Comparison of ENCODE assay signal across 2 cellular contexts in the genomic region with DNA sequence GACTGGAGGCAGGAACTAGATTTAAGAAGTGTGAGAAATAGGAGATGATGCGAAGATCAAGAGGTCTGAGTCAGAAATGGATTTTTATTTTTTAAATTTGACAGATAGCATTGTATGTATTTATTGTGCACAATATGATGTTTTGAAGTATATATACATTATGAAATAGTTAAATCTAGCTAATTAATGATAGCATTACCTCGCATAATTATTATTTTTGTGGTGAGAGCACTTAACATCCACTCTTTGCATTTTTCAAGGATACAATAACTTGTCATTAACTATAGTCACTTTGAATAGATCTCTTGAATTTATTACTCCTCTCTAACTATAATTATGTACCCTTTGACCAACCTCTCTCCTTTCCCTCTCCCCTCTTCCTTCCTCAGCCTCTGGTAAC.
TF ChIP-seq lines count a peak whose summit lies in the region.

No MANE protein-coding gene starts in this region.

TF ChIP-seq in HepG2, 621 proteins besides CTCF, POLR2A, EP300 and RAD21:
- TF ChIP-seq, protein P1, sequence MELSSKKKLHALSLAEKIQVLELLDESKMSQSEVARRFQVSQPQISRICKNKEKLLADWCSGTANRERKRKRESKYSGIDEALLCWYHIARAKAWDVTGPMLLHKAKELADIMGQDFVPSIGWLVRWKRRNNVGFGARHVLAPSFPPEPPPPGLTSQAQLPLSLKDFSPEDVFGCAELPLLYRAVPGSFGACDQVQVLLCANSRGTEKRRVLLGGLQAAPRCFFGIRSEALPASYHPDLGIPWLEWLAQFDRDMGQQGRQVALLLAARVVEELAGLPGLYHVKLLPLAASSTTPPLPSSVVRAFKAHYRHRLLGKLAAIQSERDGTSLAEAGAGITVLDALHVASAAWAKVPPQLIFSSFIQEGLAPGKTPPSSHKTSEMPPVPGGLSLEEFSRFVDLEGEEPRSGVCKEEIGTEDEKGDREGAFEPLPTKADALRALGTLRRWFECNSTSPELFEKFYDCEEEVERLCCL (CRISPR knock-in tag; IDR thresholded peaks at IDR 0.05; ENCODE audit: borderline replicate concordance) = no peak
- TF ChIP-seq NR2F2 (IDR thresholded peaks at IDR 0.05; ENCODE audit: borderline replicate concordance, low read depth) (no peak), ZNF282 (IDR thresholded peaks at IDR 0.05; ENCODE audit: partially characterized antibody) (no peak), MXD4 (CRISPR knock-in tag; IDR thresholded peaks at IDR 0.05) (no peak), SRSF4 (IDR thresholded peaks at IDR 0.05; ENCODE audit: low read depth, low read length, poor library complexity, severe bottlenecking) (no peak)
- TF ChIP-seq, protein P2, sequence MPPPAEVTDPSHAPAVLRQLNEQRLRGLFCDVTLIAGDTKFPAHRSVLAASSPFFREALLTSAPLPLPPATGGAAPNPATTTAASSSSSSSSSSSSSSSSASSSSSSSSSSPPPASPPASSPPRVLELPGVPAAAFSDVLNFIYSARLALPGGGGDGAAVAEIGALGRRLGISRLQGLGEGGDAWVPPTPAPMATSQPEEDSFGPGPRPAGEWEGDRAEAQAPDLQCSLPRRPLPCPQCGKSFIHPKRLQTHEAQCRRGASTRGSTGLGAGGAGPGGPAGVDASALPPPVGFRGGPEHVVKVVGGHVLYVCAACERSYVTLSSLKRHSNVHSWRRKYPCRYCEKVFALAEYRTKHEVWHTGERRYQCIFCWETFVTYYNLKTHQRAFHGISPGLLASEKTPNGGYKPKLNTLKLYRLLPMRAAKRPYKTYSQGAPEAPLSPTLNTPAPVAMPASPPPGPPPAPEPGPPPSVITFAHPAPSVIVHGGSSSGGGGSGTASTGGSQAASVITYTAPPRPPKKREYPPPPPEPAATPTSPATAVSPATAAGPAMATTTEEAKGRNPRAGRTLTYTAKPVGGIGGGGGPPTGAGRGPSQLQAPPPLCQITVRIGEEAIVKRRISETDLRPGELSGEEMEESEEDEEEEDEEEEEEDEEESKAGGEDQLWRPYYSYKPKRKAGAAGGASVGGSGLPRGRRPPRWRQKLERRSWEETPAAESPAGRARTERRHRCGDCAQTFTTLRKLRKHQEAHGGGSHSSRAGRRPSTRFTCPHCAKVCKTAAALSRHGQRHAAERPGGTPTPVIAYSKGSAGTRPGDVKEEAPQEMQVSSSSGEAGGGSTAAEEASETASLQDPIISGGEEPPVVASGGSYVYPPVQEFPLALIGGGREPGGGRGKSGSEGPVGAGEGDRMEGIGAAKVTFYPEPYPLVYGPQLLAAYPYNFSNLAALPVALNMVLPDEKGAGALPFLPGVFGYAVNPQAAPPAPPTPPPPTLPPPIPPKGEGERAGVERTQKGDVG (CRISPR knock-in tag; IDR thresholded peaks at IDR 0.05; ENCODE audit: borderline replicate concordance) = no peak
- TF ChIP-seq, protein P3, sequence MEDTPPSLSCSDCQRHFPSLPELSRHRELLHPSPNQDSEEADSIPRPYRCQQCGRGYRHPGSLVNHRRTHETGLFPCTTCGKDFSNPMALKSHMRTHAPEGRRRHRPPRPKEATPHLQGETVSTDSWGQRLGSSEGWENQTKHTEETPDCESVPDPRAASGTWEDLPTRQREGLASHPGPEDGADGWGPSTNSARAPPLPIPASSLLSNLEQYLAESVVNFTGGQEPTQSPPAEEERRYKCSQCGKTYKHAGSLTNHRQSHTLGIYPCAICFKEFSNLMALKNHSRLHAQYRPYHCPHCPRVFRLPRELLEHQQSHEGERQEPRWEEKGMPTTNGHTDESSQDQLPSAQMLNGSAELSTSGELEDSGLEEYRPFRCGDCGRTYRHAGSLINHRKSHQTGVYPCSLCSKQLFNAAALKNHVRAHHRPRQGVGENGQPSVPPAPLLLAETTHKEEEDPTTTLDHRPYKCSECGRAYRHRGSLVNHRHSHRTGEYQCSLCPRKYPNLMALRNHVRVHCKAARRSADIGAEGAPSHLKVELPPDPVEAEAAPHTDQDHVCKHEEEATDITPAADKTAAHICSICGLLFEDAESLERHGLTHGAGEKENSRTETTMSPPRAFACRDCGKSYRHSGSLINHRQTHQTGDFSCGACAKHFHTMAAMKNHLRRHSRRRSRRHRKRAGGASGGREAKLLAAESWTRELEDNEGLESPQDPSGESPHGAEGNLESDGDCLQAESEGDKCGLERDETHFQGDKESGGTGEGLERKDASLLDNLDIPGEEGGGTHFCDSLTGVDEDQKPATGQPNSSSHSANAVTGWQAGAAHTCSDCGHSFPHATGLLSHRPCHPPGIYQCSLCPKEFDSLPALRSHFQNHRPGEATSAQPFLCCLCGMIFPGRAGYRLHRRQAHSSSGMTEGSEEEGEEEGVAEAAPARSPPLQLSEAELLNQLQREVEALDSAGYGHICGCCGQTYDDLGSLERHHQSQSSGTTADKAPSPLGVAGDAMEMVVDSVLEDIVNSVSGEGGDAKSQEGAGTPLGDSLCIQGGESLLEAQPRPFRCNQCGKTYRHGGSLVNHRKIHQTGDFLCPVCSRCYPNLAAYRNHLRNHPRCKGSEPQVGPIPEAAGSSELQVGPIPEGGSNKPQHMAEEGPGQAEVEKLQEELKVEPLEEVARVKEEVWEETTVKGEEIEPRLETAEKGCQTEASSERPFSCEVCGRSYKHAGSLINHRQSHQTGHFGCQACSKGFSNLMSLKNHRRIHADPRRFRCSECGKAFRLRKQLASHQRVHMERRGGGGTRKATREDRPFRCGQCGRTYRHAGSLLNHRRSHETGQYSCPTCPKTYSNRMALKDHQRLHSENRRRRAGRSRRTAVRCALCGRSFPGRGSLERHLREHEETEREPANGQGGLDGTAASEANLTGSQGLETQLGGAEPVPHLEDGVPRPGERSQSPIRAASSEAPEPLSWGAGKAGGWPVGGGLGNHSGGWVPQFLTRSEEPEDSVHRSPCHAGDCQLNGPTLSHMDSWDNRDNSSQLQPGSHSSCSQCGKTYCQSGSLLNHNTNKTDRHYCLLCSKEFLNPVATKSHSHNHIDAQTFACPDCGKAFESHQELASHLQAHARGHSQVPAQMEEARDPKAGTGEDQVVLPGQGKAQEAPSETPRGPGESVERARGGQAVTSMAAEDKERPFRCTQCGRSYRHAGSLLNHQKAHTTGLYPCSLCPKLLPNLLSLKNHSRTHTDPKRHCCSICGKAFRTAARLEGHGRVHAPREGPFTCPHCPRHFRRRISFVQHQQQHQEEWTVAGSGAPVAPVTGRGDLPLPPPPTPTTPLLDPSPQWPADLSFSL (CRISPR knock-in tag; IDR thresholded peaks at IDR 0.05) = no peak

TF ChIP-seq in WTC11, 78 proteins besides CTCF, POLR2A, EP300 and RAD21 (continued from another document):
- TF ChIP-seq, protein P4, sequence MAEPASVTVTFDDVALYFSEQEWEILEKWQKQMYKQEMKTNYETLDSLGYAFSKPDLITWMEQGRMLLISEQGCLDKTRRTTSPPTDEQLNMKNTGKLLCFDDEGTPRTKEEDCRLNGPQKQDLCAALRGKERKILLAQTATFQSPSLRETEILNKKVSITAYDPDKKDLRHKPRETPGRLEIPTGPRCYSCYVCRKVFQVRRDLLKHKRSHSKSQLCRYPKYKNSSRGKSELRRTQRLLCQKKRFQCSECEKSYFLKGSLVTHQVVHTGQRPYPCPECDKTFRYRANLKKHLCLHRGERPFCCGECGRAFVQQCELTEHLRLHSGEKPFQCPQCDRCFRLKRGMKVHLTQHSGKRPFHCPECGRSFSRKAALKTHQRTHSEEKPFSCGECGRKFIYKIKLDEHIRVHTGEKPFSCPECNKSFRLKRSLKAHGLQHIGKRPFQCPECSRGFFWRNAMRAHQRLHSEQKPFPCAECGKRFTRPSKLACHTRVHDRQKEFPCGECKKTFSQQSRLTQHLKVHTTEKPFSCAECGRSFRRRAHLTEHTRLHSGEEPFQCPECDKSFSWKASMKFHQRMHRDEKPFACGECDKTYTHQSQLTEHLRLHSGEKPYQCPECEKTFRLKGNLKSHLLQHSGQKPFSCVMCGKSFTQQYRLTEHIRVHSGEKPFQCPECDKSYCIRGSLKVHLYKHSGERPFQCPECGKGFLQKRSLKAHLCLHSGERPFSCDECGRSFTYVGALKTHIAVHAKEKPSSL (CRISPR knock-in tag; conservative IDR thresholded peaks at IDR 0.05) = no peak
- TF ChIP-seq ZNF423 (CRISPR knock-in tag; IDR thresholded peaks at IDR 0.05) (no peak), ZNF232 (CRISPR knock-in tag; IDR thresholded peaks at IDR 0.05) (no peak), ELF4 (CRISPR knock-in tag; IDR thresholded peaks at IDR 0.05; ENCODE audit: low read depth) (no peak), TCF7 (CRISPR knock-in tag; IDR thresholded peaks at IDR 0.05; ENCODE audit: low read depth) (no peak)
- TF ChIP-seq, protein P5, sequence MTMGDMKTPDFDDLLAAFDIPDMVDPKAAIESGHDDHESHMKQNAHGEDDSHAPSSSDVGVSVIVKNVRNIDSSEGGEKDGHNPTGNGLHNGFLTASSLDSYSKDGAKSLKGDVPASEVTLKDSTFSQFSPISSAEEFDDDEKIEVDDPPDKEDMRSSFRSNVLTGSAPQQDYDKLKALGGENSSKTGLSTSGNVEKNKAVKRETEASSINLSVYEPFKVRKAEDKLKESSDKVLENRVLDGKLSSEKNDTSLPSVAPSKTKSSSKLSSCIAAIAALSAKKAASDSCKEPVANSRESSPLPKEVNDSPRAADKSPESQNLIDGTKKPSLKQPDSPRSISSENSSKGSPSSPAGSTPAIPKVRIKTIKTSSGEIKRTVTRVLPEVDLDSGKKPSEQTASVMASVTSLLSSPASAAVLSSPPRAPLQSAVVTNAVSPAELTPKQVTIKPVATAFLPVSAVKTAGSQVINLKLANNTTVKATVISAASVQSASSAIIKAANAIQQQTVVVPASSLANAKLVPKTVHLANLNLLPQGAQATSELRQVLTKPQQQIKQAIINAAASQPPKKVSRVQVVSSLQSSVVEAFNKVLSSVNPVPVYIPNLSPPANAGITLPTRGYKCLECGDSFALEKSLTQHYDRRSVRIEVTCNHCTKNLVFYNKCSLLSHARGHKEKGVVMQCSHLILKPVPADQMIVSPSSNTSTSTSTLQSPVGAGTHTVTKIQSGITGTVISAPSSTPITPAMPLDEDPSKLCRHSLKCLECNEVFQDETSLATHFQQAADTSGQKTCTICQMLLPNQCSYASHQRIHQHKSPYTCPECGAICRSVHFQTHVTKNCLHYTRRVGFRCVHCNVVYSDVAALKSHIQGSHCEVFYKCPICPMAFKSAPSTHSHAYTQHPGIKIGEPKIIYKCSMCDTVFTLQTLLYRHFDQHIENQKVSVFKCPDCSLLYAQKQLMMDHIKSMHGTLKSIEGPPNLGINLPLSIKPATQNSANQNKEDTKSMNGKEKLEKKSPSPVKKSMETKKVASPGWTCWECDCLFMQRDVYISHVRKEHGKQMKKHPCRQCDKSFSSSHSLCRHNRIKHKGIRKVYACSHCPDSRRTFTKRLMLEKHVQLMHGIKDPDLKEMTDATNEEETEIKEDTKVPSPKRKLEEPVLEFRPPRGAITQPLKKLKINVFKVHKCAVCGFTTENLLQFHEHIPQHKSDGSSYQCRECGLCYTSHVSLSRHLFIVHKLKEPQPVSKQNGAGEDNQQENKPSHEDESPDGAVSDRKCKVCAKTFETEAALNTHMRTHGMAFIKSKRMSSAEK (CRISPR knock-in tag; IDR thresholded peaks at IDR 0.05; ENCODE audit: borderline replicate concordance) = no peak
- TF ChIP-seq, protein P6, sequence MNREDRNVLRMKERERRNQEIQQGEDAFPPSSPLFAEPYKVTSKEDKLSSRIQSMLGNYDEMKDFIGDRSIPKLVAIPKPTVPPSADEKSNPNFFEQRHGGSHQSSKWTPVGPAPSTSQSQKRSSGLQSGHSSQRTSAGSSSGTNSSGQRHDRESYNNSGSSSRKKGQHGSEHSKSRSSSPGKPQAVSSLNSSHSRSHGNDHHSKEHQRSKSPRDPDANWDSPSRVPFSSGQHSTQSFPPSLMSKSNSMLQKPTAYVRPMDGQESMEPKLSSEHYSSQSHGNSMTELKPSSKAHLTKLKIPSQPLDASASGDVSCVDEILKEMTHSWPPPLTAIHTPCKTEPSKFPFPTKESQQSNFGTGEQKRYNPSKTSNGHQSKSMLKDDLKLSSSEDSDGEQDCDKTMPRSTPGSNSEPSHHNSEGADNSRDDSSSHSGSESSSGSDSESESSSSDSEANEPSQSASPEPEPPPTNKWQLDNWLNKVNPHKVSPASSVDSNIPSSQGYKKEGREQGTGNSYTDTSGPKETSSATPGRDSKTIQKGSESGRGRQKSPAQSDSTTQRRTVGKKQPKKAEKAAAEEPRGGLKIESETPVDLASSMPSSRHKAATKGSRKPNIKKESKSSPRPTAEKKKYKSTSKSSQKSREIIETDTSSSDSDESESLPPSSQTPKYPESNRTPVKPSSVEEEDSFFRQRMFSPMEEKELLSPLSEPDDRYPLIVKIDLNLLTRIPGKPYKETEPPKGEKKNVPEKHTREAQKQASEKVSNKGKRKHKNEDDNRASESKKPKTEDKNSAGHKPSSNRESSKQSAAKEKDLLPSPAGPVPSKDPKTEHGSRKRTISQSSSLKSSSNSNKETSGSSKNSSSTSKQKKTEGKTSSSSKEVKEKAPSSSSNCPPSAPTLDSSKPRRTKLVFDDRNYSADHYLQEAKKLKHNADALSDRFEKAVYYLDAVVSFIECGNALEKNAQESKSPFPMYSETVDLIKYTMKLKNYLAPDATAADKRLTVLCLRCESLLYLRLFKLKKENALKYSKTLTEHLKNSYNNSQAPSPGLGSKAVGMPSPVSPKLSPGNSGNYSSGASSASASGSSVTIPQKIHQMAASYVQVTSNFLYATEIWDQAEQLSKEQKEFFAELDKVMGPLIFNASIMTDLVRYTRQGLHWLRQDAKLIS (CRISPR knock-in tag; IDR thresholded peaks at IDR 0.05; ENCODE audit: borderline replicate concordance) = no peak
- TF ChIP-seq, protein P7, sequence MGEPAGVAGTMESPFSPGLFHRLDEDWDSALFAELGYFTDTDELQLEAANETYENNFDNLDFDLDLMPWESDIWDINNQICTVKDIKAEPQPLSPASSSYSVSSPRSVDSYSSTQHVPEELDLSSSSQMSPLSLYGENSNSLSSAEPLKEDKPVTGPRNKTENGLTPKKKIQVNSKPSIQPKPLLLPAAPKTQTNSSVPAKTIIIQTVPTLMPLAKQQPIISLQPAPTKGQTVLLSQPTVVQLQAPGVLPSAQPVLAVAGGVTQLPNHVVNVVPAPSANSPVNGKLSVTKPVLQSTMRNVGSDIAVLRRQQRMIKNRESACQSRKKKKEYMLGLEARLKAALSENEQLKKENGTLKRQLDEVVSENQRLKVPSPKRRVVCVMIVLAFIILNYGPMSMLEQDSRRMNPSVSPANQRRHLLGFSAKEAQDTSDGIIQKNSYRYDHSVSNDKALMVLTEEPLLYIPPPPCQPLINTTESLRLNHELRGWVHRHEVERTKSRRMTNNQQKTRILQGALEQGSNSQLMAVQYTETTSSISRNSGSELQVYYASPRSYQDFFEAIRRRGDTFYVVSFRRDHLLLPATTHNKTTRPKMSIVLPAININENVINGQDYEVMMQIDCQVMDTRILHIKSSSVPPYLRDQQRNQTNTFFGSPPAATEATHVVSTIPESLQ (CRISPR knock-in tag; IDR thresholded peaks at IDR 0.05) = no peak
